In the genomic region with DNA sequence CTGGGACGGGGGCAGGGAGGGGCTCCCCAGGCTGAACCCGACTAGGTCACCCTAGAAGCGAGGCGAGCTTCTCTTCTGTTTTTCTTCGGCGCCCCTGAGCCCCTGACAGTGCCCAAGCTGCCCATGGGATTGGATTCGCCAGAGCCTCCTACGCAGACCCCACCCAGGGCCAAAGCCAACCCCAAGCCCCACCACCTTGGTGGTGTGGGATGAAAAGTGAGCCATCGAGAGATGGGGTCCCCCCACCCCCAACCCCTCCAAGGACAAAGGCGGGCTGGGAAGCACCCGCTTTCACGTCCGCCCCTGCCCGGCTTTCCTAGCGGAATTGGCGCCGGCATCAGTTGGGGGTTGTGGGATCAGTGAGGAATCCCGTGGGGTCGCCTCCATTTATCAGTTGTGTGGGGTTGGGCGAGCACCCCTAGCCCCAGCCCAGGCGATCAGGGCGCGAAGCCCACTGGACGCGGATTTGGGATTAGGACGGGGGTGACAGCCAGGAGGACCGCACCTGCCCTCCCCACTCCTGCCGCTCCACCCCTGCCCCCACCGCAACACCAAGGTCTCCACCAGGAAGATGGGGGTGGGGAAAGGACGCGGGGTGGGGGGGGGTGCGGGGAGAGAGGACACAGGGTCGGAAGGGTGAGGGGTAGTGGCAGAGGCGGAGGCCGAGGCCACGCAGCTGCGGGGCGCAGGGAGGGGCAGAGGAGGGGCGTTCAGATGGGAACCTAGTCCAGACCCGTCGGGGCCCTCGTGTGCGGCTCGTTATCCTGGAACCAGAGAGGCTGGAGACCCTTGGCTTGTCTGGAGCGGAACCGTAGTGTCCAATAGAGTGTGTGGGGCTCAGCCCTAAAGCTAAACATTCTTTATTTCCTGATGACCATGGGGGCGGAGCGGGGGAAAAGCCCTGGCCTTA, we compare ENCODE assay signal across 22 cellular contexts. TPM values are rescaled to one million over a fixed set of nuclear protein-coding genes. Genes with fewer than 3 reads are reported as not detected.
DNase-seq lines count a peak whose midpoint lies in the region; ATAC-seq and TF ChIP-seq lines count a peak whose summit lies in the region.
"Had no signal": no experiment of that assay in that cellular context is flagged by ENCODE, and none has a peak within 500 bp of the region (broad histone marks: within the 10 kb centered on the region; RNA-seq: fewer than 3 reads in every experiment).

No MANE protein-coding gene starts in this region.

- intact Hi-C loops in lower lobe of right lung (cut with DNase I), result no loop called here

- peak overlapping the region; percentile 58 for H2BK15ac ChIP-seq in neuronal stem cell (ENCODE audit: low read length)

- no peak for TF ChIP-seq CTCF in endothelial cell (IDR thresholded peaks at IDR 0.05; ENCODE audit: unreplicated experiment)
- TF ChIP-seq CTCF in BE2C (IDR thresholded peaks at IDR 0.05; ENCODE audit: low read depth, low read length), result no peak
- TF ChIP-seq CTCF in lower lobe of right lung (IDR thresholded peaks at IDR 0.05), result no peak

- H3K4ac ChIP-seq in neuronal stem cell (ENCODE audit: low read length), result peak overlapping the region; percentile 38

- H2AFZ ChIP-seq in neuronal stem cell (ENCODE audit: low read length), result no peak overlapping the region

- H3K23ac ChIP-seq in neuronal stem cell (ENCODE audit: low read depth, low read length, poor library complexity), result peak overlapping the region; percentile 99

- H3K9me3 ChIP-seq in HUES48 (ENCODE audit: control insufficient read depth, insufficient read depth, low read length) (no peaks in the 10 kb centered on the region), neuronal stem cell (replicated peaks in 1 of 2; ENCODE audit: control insufficient read depth in 2 of 2, insufficient read depth in 1 of 2, low read depth in 1 of 2, low read length in 2 of 2) (peaks cover 0 to 6% of the 10 kb centered on the region in 2 donors), BE2C (no peaks in the 10 kb centered on the region), lower lobe of right lung (no peaks in the 10 kb centered on the region)
- H3K9me3 ChIP-seq: neutrophil had no signal

- H3K36me3 ChIP-seq in HUES48 (ENCODE audit: control insufficient read depth, insufficient read depth, low read length) (no peaks in the 10 kb centered on the region), neuronal stem cell (replicated peaks in 1 of 2; ENCODE audit: control insufficient read depth in 2 of 2, insufficient read depth in 2 of 2, low read length in 2 of 2) (no peaks in the 10 kb centered on the region), BE2C (no peaks in the 10 kb centered on the region), lower lobe of right lung (no peaks in the 10 kb centered on the region)
- H3K36me3 ChIP-seq: cardiac muscle cell, neutrophil, upper lobe of left lung had no signal

- H3K4me3 ChIP-seq in HUES48 (ENCODE audit: low read depth, low read length), result peak overlapping the region; percentile 56
- H3K4me3 ChIP-seq in neuronal stem cell (ENCODE audit: low read length in 2 of 2), result no peak overlapping the region
- no peak overlapping the region for H3K4me3 ChIP-seq in BE2C (ENCODE audit: low read depth, low read length)
- H3K4me3 ChIP-seq in lower lobe of right lung, result no peak overlapping the region
- H3K4me3 ChIP-seq: cardiac muscle cell, K562, upper lobe of left lung had no signal

- H3K27me3 Mint-ChIP-seq in endothelial cell (ENCODE audit: unreplicated experiment), result peaks cover 24% of the 10 kb centered on the region

- peaks cover 57% of the 10 kb centered on the region for H3K27me3 ChIP-seq in HUES48 (ENCODE audit: control insufficient read depth, insufficient read depth, low read length)
- peaks cover 56 to 90% (median 74%) of the 10 kb centered on the region in 3 experiments for H3K27me3 ChIP-seq in neuronal stem cell (ENCODE audit: control insufficient read depth in 3 of 3, insufficient read depth in 3 of 3, low read depth in 1 of 3, low read length in 3 of 3)
- H3K27me3 ChIP-seq in BE2C, result peaks cover 86% of the 10 kb centered on the region
- peaks cover 85% of the 10 kb centered on the region for H3K27me3 ChIP-seq in lower lobe of right lung (ENCODE audit: low read depth)

- no peak overlapping the region for H4K91ac ChIP-seq in neuronal stem cell (ENCODE audit: low read depth, low read length, poor library complexity)

- peak overlapping the region; percentile 96 for H3K18ac ChIP-seq in neuronal stem cell (ENCODE audit: low read length)

- no CpG with 5 or more reads among the region's 48 CpGs for WGBS in neuronal stem cell (ENCODE audit: extremely low coverage in 2 of 2, insufficient read length in 2 of 2, insufficient replicate concordance in 1 of 2), 2 donors

- ATAC-seq in lower lobe of right lung, result no peak
- ATAC-seq: foreskin keratinocyte, K562 had no signal

- H4K8ac ChIP-seq in neuronal stem cell (ENCODE audit: low read depth, low read length), result no peak overlapping the region

- peaks cover 8% of the 10 kb centered on the region for H3K36me3 Mint-ChIP-seq in endothelial cell (ENCODE audit: low read depth, unreplicated experiment)
- H3K36me3 Mint-ChIP-seq: mesothelial cell of epicardium had no signal

- H3K4me1 Mint-ChIP-seq in endothelial cell (ENCODE audit: unreplicated experiment), result peaks cover 16% of the 10 kb centered on the region

- no peaks in the 10 kb centered on the region for H3K9me3 Mint-ChIP-seq in endothelial cell (ENCODE audit: unreplicated experiment)
- H3K9me3 Mint-ChIP-seq: mesothelial cell of epicardium had no signal

- peak overlapping the region; percentile 89 for H3K14ac ChIP-seq in neuronal stem cell (ENCODE audit: low read length)

- no peak overlapping the region for H3K4me2 ChIP-seq in neuronal stem cell (ENCODE audit: insufficient read depth, low read length, poor library complexity, severe bottlenecking)

- H3K4me1 ChIP-seq in HUES48 (ENCODE audit: control insufficient read depth, insufficient read depth, low read length) (peaks cover 77% of the 10 kb centered on the region), neuronal stem cell (ENCODE audit: control insufficient read depth in 2 of 2, insufficient read depth in 1 of 2, low read depth in 1 of 2, low read length in 2 of 2) (peaks cover 10 to 28% of the 10 kb centered on the region in 2 donors), BE2C (no peaks in the 10 kb centered on the region), lower lobe of right lung (peaks cover 12% of the 10 kb centered on the region)

- peak overlapping the region; percentile 15; the same call in 1 of the 2 replicates for H3K9ac ChIP-seq in HUES48 (ENCODE audit: low read depth, low read length)
- H3K9ac ChIP-seq in neuronal stem cell (ENCODE audit: low read depth, low read length, poor library complexity), result no peak overlapping the region

- no peak overlapping the region for H2BK5ac ChIP-seq in neuronal stem cell (ENCODE audit: low read length)

- DNase-seq in GM03348 (ENCODE audit: low spot score) (peak; percentile 7), endothelial cell (ENCODE audit: low spot score) (no peak), neuronal stem cell (ENCODE audit: low spot score) (no peak), HK-2 (ENCODE audit: unreplicated experiment) (no peak), BE2C (no peak), lower lobe of right lung (no peak)
- DNase-seq: activated CD4-positive, alpha-beta T cell treated with anti-CD3 and anti-CD28 coated beads, Interleukin-2, amount 50 U/mL, for 4 hours; activated naive CD4-positive, alpha-beta T cell treated with Interleukin-2 at 50 U/mL for 16 hours; activated T-cell treated with anti-CD3 and anti-CD28 coated beads, Interleukin-2, amount 50 U/mL, for 1 hour; erythroblast; foreskin keratinocyte; hippocampal formation; NCI-H146; NCI-H526 treated with DMSO at 0.1 percent for 48 hours; Right ventricle myocardium superior had no signal

- H2AK5ac ChIP-seq in neuronal stem cell (ENCODE audit: low read depth, low read length), result peak overlapping the region; percentile 90

- H3K79me1 ChIP-seq in neuronal stem cell (ENCODE audit: low read depth, low read length), result peaks cover 3% of the 10 kb centered on the region

- peak overlapping the region; percentile 14 for H3K27ac ChIP-seq in HUES48 (ENCODE audit: low read depth, low read length)
- no peak overlapping the region for H3K27ac ChIP-seq in neuronal stem cell (replicated peaks; ENCODE audit: low read length)
- no peak overlapping the region for H3K27ac ChIP-seq in lower lobe of right lung
- H3K27ac ChIP-seq: cardiac muscle cell, foreskin keratinocyte, neutrophil, upper lobe of left lung had no signal

- H2BK12ac ChIP-seq in neuronal stem cell (ENCODE audit: low read length), result no peak overlapping the region

- peak overlapping the region; percentile 47 for H3K4me3 Mint-ChIP-seq in endothelial cell (ENCODE audit: unreplicated experiment)
- H3K4me3 Mint-ChIP-seq: mesothelial cell of epicardium had no signal

- H3K27ac Mint-ChIP-seq in endothelial cell (ENCODE audit: unreplicated experiment), result no peak overlapping the region
- H3K27ac Mint-ChIP-seq: mesothelial cell of epicardium had no signal

- peak overlapping the region; percentile 72 for H2BK120ac ChIP-seq in neuronal stem cell (ENCODE audit: low read depth, low read length)

RNA-seq across cellular contexts. Expression of a gene that starts 4.4 kb away (rescaled TPM):
- total RNA-seq in endothelial cell (ENCODE audit: unreplicated experiment), result not detected
- polyA plus RNA-seq in neuronal stem cell (2013, experiment 1 of 2), result 0.04 TPM
- 0.04 TPM for polyA plus RNA-seq in neuronal stem cell (2013, experiment 2 of 2)
- polyA plus RNA-seq in BE2C (2012; ENCODE audit: insufficient read depth, insufficient read length, low read depth), result 2.3 TPM
- total RNA-seq in lower lobe of right lung, result 0.27 TPM
- total RNA-seq: foreskin keratinocyte, K562, OCI-LY7 had no signal
- polyA plus RNA-seq: foreskin keratinocyte, K562 had no signal

RNA-seq across cellular contexts. Expression of a gene that starts 10.0 kb away (rescaled TPM):
- total RNA-seq in endothelial cell (ENCODE audit: unreplicated experiment) (not detected), lower lobe of right lung (not detected)
- polyA plus RNA-seq in neuronal stem cell (2013, experiment 1 of 2), result not detected
- polyA plus RNA-seq in neuronal stem cell (2013, experiment 2 of 2), result not detected
- not detected for polyA plus RNA-seq in BE2C (2012; ENCODE audit: insufficient read depth, insufficient read length, low read depth)
- total RNA-seq: cardiac muscle cell, foreskin keratinocyte, K562, mesothelial cell of epicardium, OCI-LY7, Right ventricle myocardium superior, upper lobe of left lung had no signal
- polyA plus RNA-seq: cardiac muscle cell, foreskin keratinocyte, K562 had no signal

RNA-seq across cellular contexts. Expression of a gene that starts 25.0 kb away (rescaled TPM):
- not detected for total RNA-seq in endothelial cell (ENCODE audit: unreplicated experiment)
- not detected for polyA plus RNA-seq in neuronal stem cell (2013, experiment 1 of 2)
- polyA plus RNA-seq in neuronal stem cell (2013, experiment 2 of 2), result not detected
- not detected for polyA plus RNA-seq in BE2C (2012; ENCODE audit: insufficient read depth, insufficient read length, low read depth)
- not detected for total RNA-seq in lower lobe of right lung
- total RNA-seq: cardiac muscle cell, foreskin keratinocyte, K562, mesothelial cell of epicardium, OCI-LY7, Right ventricle myocardium superior, upper lobe of left lung had no signal
- polyA plus RNA-seq: cardiac muscle cell, foreskin keratinocyte, K562 had no signal

RNA-seq across cellular contexts. Expression of a gene that starts 40.2 kb away (rescaled TPM):
- total RNA-seq in endothelial cell (ENCODE audit: unreplicated experiment) (not detected), lower lobe of right lung (not detected)
- polyA plus RNA-seq in neuronal stem cell (2013, experiment 1 of 2), result not detected
- not detected for polyA plus RNA-seq in neuronal stem cell (2013, experiment 2 of 2)
- not detected for polyA plus RNA-seq in BE2C (2012; ENCODE audit: insufficient read depth, insufficient read length, low read depth)
- total RNA-seq: cardiac muscle cell, foreskin keratinocyte, K562, mesothelial cell of epicardium, OCI-LY7, Right ventricle myocardium superior, upper lobe of left lung had no signal
- polyA plus RNA-seq: cardiac muscle cell, foreskin keratinocyte, K562 had no signal

RNA-seq across cellular contexts. Expression of a gene that starts 49.2 kb away (rescaled TPM):
- total RNA-seq in endothelial cell (ENCODE audit: unreplicated experiment) (not detected), lower lobe of right lung (not detected)
- not detected for polyA plus RNA-seq in neuronal stem cell (2013, experiment 1 of 2)
- polyA plus RNA-seq in neuronal stem cell (2013, experiment 2 of 2), result not detected
- not detected for polyA plus RNA-seq in BE2C (2012; ENCODE audit: insufficient read depth, insufficient read length, low read depth)
- total RNA-seq: cardiac muscle cell, foreskin keratinocyte, K562, mesothelial cell of epicardium, OCI-LY7, Right ventricle myocardium superior, upper lobe of left lung had no signal
- polyA plus RNA-seq: cardiac muscle cell, foreskin keratinocyte, K562 had no signal
